ENCODE assay signal across 17 cellular contexts in genomic region chr22:19387575-19387974, GRCh38. TPM values are rescaled to one million over a fixed set of nuclear protein-coding genes. Genes with fewer than 3 reads are reported as not detected.
A peak's percentile ranks its signal among the peaks of the same experiment; 100 is the strongest.
DNase-seq lines count a peak whose midpoint lies in the region; TF ChIP-seq lines count a peak whose summit lies in the region.
"Had no signal": no experiment of that assay in that cellular context is flagged by ENCODE, and none has a peak within 500 bp of the region (broad histone marks: within the 10 kb centered on the region; RNA-seq: fewer than 3 reads in every experiment).

No MANE protein-coding gene starts in this region.

- TF ChIP-seq CTCF in cardiac muscle cell (IDR thresholded peaks at IDR 0.05; ENCODE audit: low read depth, low read length) (no peak), left ventricle myocardium inferior (IDR thresholded peaks at IDR 0.05; ENCODE audit: borderline replicate concordance) (no peak), glutamatergic neuron (IDR thresholded peaks at IDR 0.05; ENCODE audit: partially characterized antibody, unreplicated experiment) (no peak), sigmoid colon (IDR thresholded peaks at IDR 0.05) (no peak)

- H3K4me1 Mint-ChIP-seq in glutamatergic neuron (ENCODE audit: low read depth, unreplicated experiment), result no peaks in the 10 kb centered on the region
- H3K4me1 Mint-ChIP-seq: B cell, GM23338, H9 had no signal

- H3K27ac ChIP-seq in cardiac muscle cell (peak overlapping the region; percentile 39), left ventricle myocardium inferior (replicated peaks) (no peak overlapping the region), sigmoid colon (no peak overlapping the region)
- H3K27ac ChIP-seq: BLaER1, C4-2B had no signal

- H3K36me3 ChIP-seq in cardiac muscle cell (peaks cover 79% of the 10 kb centered on the region), left ventricle myocardium inferior (peaks cover 93% of the 10 kb centered on the region), sigmoid colon (peaks cover 44 to 99% (median 68%) of the 10 kb centered on the region in 4 donors)

- H3K27me3 ChIP-seq in cardiac muscle cell (no peaks in the 10 kb centered on the region), left ventricle myocardium inferior (ENCODE audit: low read depth) (no peaks in the 10 kb centered on the region), sigmoid colon (no peaks in the 10 kb centered on the region)
- H3K27me3 ChIP-seq: BLaER1 had no signal

- H3K36me3 Mint-ChIP-seq in glutamatergic neuron (ENCODE audit: unreplicated experiment), result no peaks in the 10 kb centered on the region

- TF ChIP-seq EP300 in sigmoid colon (IDR thresholded peaks at IDR 0.05), result no peak

- POLR2A ChIA-PET in HEK293T (lab: Yijun Ruan, JAX), result no interaction called here

- peaks cover 1% of the 10 kb centered on the region for H3K9me3 Mint-ChIP-seq in glutamatergic neuron (ENCODE audit: unreplicated experiment)
- H3K9me3 Mint-ChIP-seq: CD4-positive, CD25-positive, alpha-beta regulatory T cell; CD8-positive, alpha-beta T cell; GM23338; H9; HFFc6 had no signal

- no peak overlapping the region for H3K4me3 ChIP-seq in cardiac muscle cell
- no peak overlapping the region for H3K4me3 ChIP-seq in left ventricle myocardium inferior
- H3K4me3 ChIP-seq in sigmoid colon, result no peak overlapping the region
- H3K4me3 ChIP-seq: BLaER1, GM23338 had no signal

- CTCF ChIA-PET in HEK293T (lab: Yijun Ruan, JAX), result no interaction called here

- H3K9me3 ChIP-seq in cardiac muscle cell (ENCODE audit: low read depth) (no peaks in the 10 kb centered on the region), left ventricle myocardium inferior (replicated peaks) (no peaks in the 10 kb centered on the region), sigmoid colon (no peaks in the 10 kb centered on the region)
- H3K9me3 ChIP-seq: BLaER1, Caco-2 had no signal

- intact Hi-C loops in left ventricle myocardium inferior (cut with micrococcal nuclease) (no loop called here), sigmoid colon (cut with DNase I) (no loop called here)

- 96 to 98% methylated on average over 7 of the region's 7 CpGs for WGBS in sigmoid colon, 2 donors

- H3K27me3 Mint-ChIP-seq in glutamatergic neuron (ENCODE audit: unreplicated experiment), result no peaks in the 10 kb centered on the region
- H3K27me3 Mint-ChIP-seq: B cell; CD4-positive, CD25-positive, alpha-beta regulatory T cell had no signal

- H3K4me1 ChIP-seq in cardiac muscle cell (ENCODE audit: low read depth) (no peaks in the 10 kb centered on the region), left ventricle myocardium inferior (peaks cover 11% of the 10 kb centered on the region), sigmoid colon (no peaks in the 10 kb centered on the region)
- H3K4me1 ChIP-seq: BLaER1, Caco-2 had no signal

- H3K27ac Mint-ChIP-seq in glutamatergic neuron (ENCODE audit: unreplicated experiment), result peak overlapping the region; percentile 17
- H3K27ac Mint-ChIP-seq: B cell; CD8-positive, alpha-beta T cell; GM23338; H9; HFFc6 had no signal

- no peak overlapping the region for H3K4me3 Mint-ChIP-seq in glutamatergic neuron (ENCODE audit: unreplicated experiment)
- H3K4me3 Mint-ChIP-seq: B cell; CD4-positive, CD25-positive, alpha-beta regulatory T cell; CD8-positive, alpha-beta T cell; GM23338; H9; HFFc6 had no signal

- TF ChIP-seq POLR2A in sigmoid colon (IDR thresholded peaks at IDR 0.05), result no peak

- DNase-seq in cardiac muscle cell (ENCODE audit: low read depth in 1 of 2, low spot score in 1 of 2), result no peak
- DNase-seq in left ventricle myocardium inferior, result no peak
- DNase-seq in glutamatergic neuron, result no peak
- DNase-seq in sigmoid colon, result peak; percentile 29
- DNase-seq in AG20443 (ENCODE audit: low spot score), result no peak
- no peak for DNase-seq in HEK293T (ENCODE audit: extremely low spot score)
- DNase-seq: Caco-2; CD4-positive, CD25-positive, alpha-beta regulatory T cell; CD8-positive, alpha-beta T cell; DMS153; DND-41; H9; HFFc6 had no signal

TF ChIP-seq in HEK293T, 16 proteins besides CTCF, POLR2A, EP300 and RAD21:
- no peak for TF ChIP-seq BHLHE40 (IDR thresholded peaks at IDR 0.05; ENCODE audit: borderline replicate concordance)

RNA-seq across cellular contexts. Expression of gene HIRA, which starts 44.0 kb away (rescaled TPM):
- 29.7 and 36.9 TPM in 2 replicates for total RNA-seq in cardiac muscle cell
- polyA plus RNA-seq in cardiac muscle cell, result 17.1 and 35.9 TPM in 2 replicates
- 18.1 TPM for total RNA-seq in left ventricle myocardium inferior
- 51.0 TPM for total RNA-seq in glutamatergic neuron (ENCODE audit: unreplicated experiment)
- total RNA-seq in sigmoid colon, result 10 to 100 TPM; 11.8 to 18.6 (median 16.0) TPM
- polyA plus RNA-seq in sigmoid colon, result 10 to 100 TPM; 11.1 to 25.0 (median 13.2) TPM

RNA-seq across cellular contexts. Expression of gene MRPL40, which starts 44.8 kb away (rescaled TPM):
- total RNA-seq in cardiac muscle cell (38.7 and 43.7 TPM in 2 replicates), left ventricle myocardium inferior (57.2 TPM), glutamatergic neuron (ENCODE audit: unreplicated experiment) (24.4 TPM), sigmoid colon (10 to 100 TPM; 19.5 to 32.3 (median 26.4) TPM)
- polyA plus RNA-seq in cardiac muscle cell (82.9 and 91.3 TPM in 2 replicates), sigmoid colon (10 to 100 TPM; 25.7 to 32.4 (median 30.1) TPM)

RNA-seq across cellular contexts. Expression of gene C22orf39, which starts 59.9 kb away (rescaled TPM):
- total RNA-seq in cardiac muscle cell (102 and 146 TPM in 2 replicates), left ventricle myocardium inferior (76.2 TPM), glutamatergic neuron (ENCODE audit: unreplicated experiment) (47.7 TPM), sigmoid colon (100 to 1,000 TPM in 2 of 4 donors, 10 to 100 TPM in 2; 88.1 to 135 (median 102) TPM)
- polyA plus RNA-seq in cardiac muscle cell (117 and 133 TPM in 2 replicates), sigmoid colon (10 to 100 TPM; 25.2 to 39.0 (median 29.5) TPM)
